1 cellular context compared by ENCODE assay signal in the genomic region with DNA sequence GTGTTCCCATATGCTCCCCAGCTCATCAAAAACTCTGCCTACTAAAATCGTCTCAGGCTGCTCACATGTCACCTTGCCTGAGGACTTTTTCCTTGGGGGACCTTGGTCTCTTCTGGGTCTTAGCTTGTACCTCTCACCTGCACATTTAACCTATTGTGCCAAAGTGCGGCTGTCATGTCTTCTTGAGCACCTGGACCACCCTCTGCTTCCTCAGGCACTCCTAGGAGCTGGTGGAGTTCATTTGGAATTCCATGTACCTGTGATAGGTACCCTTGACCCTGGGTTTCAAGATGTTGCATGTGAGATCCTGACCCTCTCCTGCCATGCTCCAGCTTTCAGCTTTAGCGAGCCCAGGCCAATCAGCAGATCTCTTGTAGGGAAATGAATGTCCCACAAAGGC.
TF ChIP-seq lines count a peak whose summit lies in the region.

No MANE protein-coding gene starts in this region.

TF ChIP-seq in GM23338, 12 proteins besides CTCF, POLR2A, EP300 and RAD21 (continued from another document):
- TF ChIP-seq, protein P1, sequence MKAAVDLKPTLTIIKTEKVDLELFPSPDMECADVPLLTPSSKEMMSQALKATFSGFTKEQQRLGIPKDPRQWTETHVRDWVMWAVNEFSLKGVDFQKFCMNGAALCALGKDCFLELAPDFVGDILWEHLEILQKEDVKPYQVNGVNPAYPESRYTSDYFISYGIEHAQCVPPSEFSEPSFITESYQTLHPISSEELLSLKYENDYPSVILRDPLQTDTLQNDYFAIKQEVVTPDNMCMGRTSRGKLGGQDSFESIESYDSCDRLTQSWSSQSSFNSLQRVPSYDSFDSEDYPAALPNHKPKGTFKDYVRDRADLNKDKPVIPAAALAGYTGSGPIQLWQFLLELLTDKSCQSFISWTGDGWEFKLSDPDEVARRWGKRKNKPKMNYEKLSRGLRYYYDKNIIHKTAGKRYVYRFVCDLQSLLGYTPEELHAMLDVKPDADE (IDR thresholded peaks at IDR 0.05), result no peak
- TF ChIP-seq EZH2 (IDR thresholded peaks at IDR 0.05; ENCODE audit: low read depth, unreplicated experiment), result no peak
